ENCODE assay signal across 8 cellular contexts in the genomic region with DNA sequence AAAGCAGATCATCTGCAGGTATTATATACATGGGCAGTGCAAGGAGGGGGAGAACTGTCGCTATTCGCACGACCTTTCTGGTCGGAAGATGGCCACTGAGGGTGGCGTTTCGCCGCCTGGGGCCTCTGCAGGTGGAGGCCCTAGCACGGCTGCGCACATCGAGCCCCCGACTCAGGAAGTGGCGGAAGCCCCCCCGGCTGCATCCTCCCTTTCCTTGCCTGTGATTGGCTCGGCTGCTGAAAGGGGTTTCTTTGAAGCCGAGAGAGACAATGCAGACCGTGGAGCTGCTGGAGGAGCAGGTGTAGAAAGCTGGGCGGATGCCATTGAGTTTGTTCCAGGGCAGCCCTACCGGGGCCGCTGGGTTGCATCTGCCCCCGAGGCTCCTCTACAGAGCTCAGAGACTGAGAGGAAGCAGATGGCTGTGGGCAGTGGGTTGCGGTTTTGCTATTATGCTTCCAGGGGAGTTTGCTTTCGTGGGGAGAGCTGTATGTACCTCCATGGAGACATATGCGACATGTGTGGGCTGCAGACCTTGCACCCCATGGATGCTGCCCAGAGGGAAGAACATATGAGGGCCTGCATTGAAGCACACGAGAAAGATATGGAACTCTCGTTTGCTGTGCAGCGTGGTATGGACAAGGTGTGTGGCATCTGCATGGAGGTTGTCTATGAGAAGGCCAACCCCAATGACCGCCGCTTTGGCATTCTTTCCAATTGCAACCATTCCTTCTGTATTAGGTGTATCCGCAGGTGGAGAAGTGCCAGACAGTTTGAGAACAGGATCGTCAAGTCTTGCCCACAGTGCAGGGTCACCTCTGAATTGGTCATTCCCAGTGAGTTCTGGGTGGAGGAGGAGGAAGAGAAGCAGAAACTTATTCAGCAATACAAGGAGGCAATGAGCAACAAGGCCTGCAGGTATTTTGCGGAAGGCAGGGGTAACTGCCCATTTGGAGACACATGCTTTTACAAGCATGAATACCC. TPM values are rescaled to one million over a fixed set of nuclear protein-coding genes. Genes with fewer than 3 reads are reported as not detected.
DNase-seq lines count a peak whose midpoint lies in the region; ATAC-seq, FAIRE-seq and TF ChIP-seq lines count a peak whose summit lies in the region.

No MANE protein-coding gene starts in this region.

- no peak for TF ChIP-seq POLR2A in H54 (IDR thresholded peaks at IDR 0.05; ENCODE audit: low read depth, low read length)

- H3K4me1 ChIP-seq in mononuclear cell (ENCODE audit: insufficient read depth, low read length) = no peaks in the 10 kb centered on the region

- H3K9me3 ChIP-seq in mononuclear cell (ENCODE audit: low read depth, low read length) = no peaks in the 10 kb centered on the region

- peak overlapping the region; percentile 45 for H3K4me3 ChIP-seq in mononuclear cell (ENCODE audit: low read length)

- peaks cover 11% of the 10 kb centered on the region for H3K27me3 ChIP-seq in mononuclear cell (ENCODE audit: insufficient read depth, low read length)

- FAIRE-seq in H54 (lab: Jason Lieb, UNC) = no peak

- ATAC-seq in GM21825 (IDR thresholded peaks at IDR 0.05; ENCODE audit: unreplicated experiment) = no peak

- peak; percentile 7 for DNase-seq in H54 (ENCODE audit: insufficient read length, low spot score)
- DNase-seq in NCI-H510A treated with DMSO at 0.1 percent for 48 hours (lab: John Stamatoyannopoulos, UW) = peak; percentile 52
- peak; percentile 23 for DNase-seq in activated gamma-delta T cell treated with Interleukin-2 at 50 U/mL for 16 hours
- no peak for DNase-seq in glomerular visceral epithelial cell (ENCODE audit: extremely low spot score)
- no peak for DNase-seq in NAMALWA (ENCODE audit: low spot score)
- no peak for DNase-seq in HPDE6-E6E7 (ENCODE audit: extremely low spot score)

RNA-seq across cellular contexts. Expression of a gene that starts 0.9 kb away (rescaled TPM):
- 1.6 TPM for total RNA-seq in mononuclear cell

Comparison
In these comparisons a context has a peak if more than half of its experiments do, and no peak if none do; other contexts are left out.
1. DNase-seq: peak in H54 (single experiment), NCI-H510A treated with DMSO at 0.1 percent for 48 hours (single experiment) and activated gamma-delta T cell treated with Interleukin-2 at 50 U/mL for 16 hours (single experiment); none in glomerular visceral epithelial cell (single experiment), NAMALWA (single experiment) and HPDE6-E6E7 (single experiment).